ENCODE assay signal across 1 cellular context in the genomic region with DNA sequence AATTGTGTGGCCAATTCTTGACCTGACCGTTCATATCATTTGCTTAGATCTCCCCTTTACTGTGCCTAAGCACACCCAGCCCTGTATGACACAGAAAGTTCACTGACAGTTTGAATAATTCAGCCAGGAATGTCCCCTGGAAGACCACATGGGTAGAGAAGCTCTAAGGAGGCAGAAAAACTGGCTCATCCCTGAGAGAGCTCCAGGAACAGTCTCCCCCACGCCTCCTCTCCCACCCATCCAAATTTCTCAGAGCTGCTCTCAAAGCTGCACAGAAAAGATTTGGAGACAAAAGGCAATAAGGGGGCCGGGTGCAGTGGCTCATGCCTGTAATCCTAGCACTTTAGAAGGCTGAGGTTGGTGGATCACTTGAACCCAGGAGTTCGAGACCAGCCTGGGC.
TF ChIP-seq lines count a peak whose summit lies in the region.

No MANE protein-coding gene starts in this region.

TF ChIP-seq in endothelial cell of umbilical vein, 7 proteins besides CTCF, POLR2A, EP300 and RAD21:
- TF ChIP-seq POLR2AphosphoS5 (IDR thresholded peaks at IDR 0.05; ENCODE audit: insufficient read depth, low read depth, low read length) = no peak
TF ChIP-seq in endothelial cell of umbilical vein: peak in this region for 0.
